Comparison of ENCODE assay signal across 13 cellular contexts in the genomic region with DNA sequence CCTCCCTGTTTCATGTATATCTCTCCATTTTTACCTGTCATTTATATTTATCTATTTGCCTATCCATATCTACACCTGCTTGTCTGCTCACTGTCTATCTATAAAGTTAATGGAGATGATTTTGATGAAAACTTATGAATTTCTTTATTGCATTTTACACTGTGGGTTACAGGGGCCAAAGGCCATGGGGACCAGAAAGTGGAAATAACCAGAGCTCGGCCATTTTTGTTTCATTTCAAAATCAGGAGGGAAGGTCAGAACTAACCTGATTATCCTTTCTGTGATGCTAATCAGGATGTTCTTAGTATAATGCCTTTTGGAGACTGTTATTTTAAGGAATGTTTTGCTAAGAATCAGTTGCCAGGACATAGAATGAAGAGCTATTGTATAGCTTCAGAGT.
"Had no signal": no experiment of that assay in that cellular context is flagged by ENCODE, and none has a peak within 500 bp of the region (broad histone marks: within the 10 kb centered on the region; RNA-seq: fewer than 3 reads in every experiment).

No MANE protein-coding gene starts in this region.

- ATAC-seq: activated naive CD4-positive, alpha-beta T cell treated with anti-CD3 and anti-CD28 coated beads, Interleukin-2, amount 50 U/mL, for 72 hours; foreskin keratinocyte; left colon; lower lobe of right lung; stimulated activated naive CD8-positive, alpha-beta T cell treated with anti-CD3 and anti-CD28 coated beads, Interleukin-15, amount 100 ng/mL, for 72 hours had no signal

- H3K36me3 ChIP-seq: lower lobe of right lung, ovary, SJCRH30 had no signal

- H3K27me3 Mint-ChIP-seq: brain; stimulated activated naive CD8-positive, alpha-beta T cell treated with anti-CD3 and anti-CD28 coated beads, Interleukin-15, amount 100 ng/mL, for 72 hours had no signal

- H3K9me3 Mint-ChIP-seq: brain; stimulated activated naive CD8-positive, alpha-beta T cell treated with anti-CD3 and anti-CD28 coated beads, Interleukin-15, amount 100 ng/mL, for 72 hours had no signal

- H3K27ac ChIP-seq: foreskin keratinocyte, lower lobe of right lung, ovary, SJCRH30 had no signal

- H3K27me3 ChIP-seq: foreskin keratinocyte, ovary, SJCRH30 had no signal

- H3K4me3 Mint-ChIP-seq: brain; stimulated activated naive CD8-positive, alpha-beta T cell treated with anti-CD3 and anti-CD28 coated beads, Interleukin-15, amount 100 ng/mL, for 72 hours had no signal

- H3K9me3 ChIP-seq: lower lobe of right lung, ovary, SJCRH30 had no signal

- H3K4me3 ChIP-seq: lower lobe of right lung, ovary, SJCRH30 had no signal

- DNase-seq: activated effector memory CD4-positive, alpha-beta T cell treated with Interleukin-2 at 50 U/mL for 16 hours; cortex of kidney; effector CD8-positive, alpha-beta T cell; foreskin keratinocyte; head of caudate nucleus; left colon; lower lobe of right lung; ovary; SJCRH30; stimulated activated CD4-positive, alpha-beta T cell treated with anti-CD3 and anti-CD28 coated beads, Interleukin-1b, Interleukin-23, amount 100 ng/mL, for 48 hours; stimulated activated naive CD8-positive, alpha-beta T cell treated with anti-CD3 and anti-CD28 coated beads, Interleukin-15, amount 100 ng/mL, for 72 hours had no signal

- H3K4me1 ChIP-seq: SJCRH30 had no signal
